In genomic region chr3:140711043-140711718, GRCh38 we compare ENCODE assay signal across 1 cellular context.
A peak's percentile ranks its signal among the peaks of the same experiment; 100 is the strongest.
TF ChIP-seq lines count a peak whose summit lies in the region.

No MANE protein-coding gene starts in this region.

TF ChIP-seq in HepG2, 621 proteins besides CTCF, POLR2A, EP300 and RAD21 (continued from another document and continues in another):
- no peak for TF ChIP-seq MLLT10 (CRISPR knock-in tag; IDR thresholded peaks at IDR 0.05)
- no peak for TF ChIP-seq ZNF3 (CRISPR knock-in tag; IDR thresholded peaks at IDR 0.05)
- no peak for TF ChIP-seq ZNF557 (CRISPR knock-in tag; IDR thresholded peaks at IDR 0.05)
- peak; percentile 87; the same call in 1 of the 2 replicates for TF ChIP-seq ZMYM4 (CRISPR knock-in tag; IDR thresholded peaks at IDR 0.05)
- TF ChIP-seq ELF1 (CRISPR knock-in tag; IDR thresholded peaks at IDR 0.05), result no peak
- TF ChIP-seq ZNF350 (CRISPR knock-in tag; IDR thresholded peaks at IDR 0.05; ENCODE audit: borderline replicate concordance, low read depth), result no peak
- no peak for TF ChIP-seq ZIK1 (CRISPR knock-in tag; IDR thresholded peaks at IDR 0.05; ENCODE audit: borderline replicate concordance, low read depth)
- TF ChIP-seq ZBTB33 (CRISPR knock-in tag; IDR thresholded peaks at IDR 0.05), result no peak
- no peak; the same call in 1 of the 2 replicates for TF ChIP-seq CBX5 (CRISPR knock-in tag; IDR thresholded peaks at IDR 0.05; ENCODE audit: borderline replicate concordance)
- no peak for TF ChIP-seq HBP1 (CRISPR knock-in tag; IDR thresholded peaks at IDR 0.05; ENCODE audit: low read depth)
- TF ChIP-seq ZNF746 (CRISPR knock-in tag; IDR thresholded peaks at IDR 0.05), result no peak
- no peak for TF ChIP-seq ZNF414 (CRISPR knock-in tag; IDR thresholded peaks at IDR 0.05)
- TF ChIP-seq FOXA1 (IDR thresholded peaks at IDR 0.05), result no peak
- peak; percentile 81 for TF ChIP-seq FOXA1 (CRISPR knock-in tag; IDR thresholded peaks at IDR 0.05)
- no peak for TF ChIP-seq REL (CRISPR knock-in tag; conservative IDR thresholded peaks at IDR 0.05)
- peak; percentile 86 for TF ChIP-seq ZNF503 (CRISPR knock-in tag; IDR thresholded peaks at IDR 0.05)
- TF ChIP-seq NFIC (IDR thresholded peaks at IDR 0.05; ENCODE audit: low read length), result peak; percentile 87
- TF ChIP-seq ZBTB7B (CRISPR knock-in tag; IDR thresholded peaks at IDR 0.05), result peak; percentile 51; the same call in 1 of the 2 replicates
- TF ChIP-seq PAXIP1 (CRISPR knock-in tag; conservative IDR thresholded peaks at IDR 0.05), result peak; percentile 87
- no peak for TF ChIP-seq ZNF510 (CRISPR knock-in tag; IDR thresholded peaks at IDR 0.05; ENCODE audit: low read depth)
- no peak for TF ChIP-seq CAMTA2 (CRISPR knock-in tag; IDR thresholded peaks at IDR 0.05; ENCODE audit: borderline replicate concordance)
- TF ChIP-seq ZFY (CRISPR knock-in tag; IDR thresholded peaks at IDR 0.05), result peak; percentile 44; the same call in 1 of the 2 replicates
- no peak for TF ChIP-seq HHEX (CRISPR knock-in tag; IDR thresholded peaks at IDR 0.05)
- peak; percentile 55; the same call in 1 of the 2 replicates for TF ChIP-seq DPF2 (CRISPR knock-in tag; IDR thresholded peaks at IDR 0.05; ENCODE audit: borderline replicate concordance, low read depth)
- no peak for TF ChIP-seq SNRNP70 (IDR thresholded peaks at IDR 0.05; ENCODE audit: low read depth, low read length)
- TF ChIP-seq SAP130 (CRISPR knock-in tag; IDR thresholded peaks at IDR 0.05; ENCODE audit: low read depth), result peak; percentile 39
- no peak for TF ChIP-seq ZZZ3 (CRISPR knock-in tag; IDR thresholded peaks at IDR 0.05; ENCODE audit: borderline replicate concordance)
- no peak for TF ChIP-seq ZFYVE20 (CRISPR knock-in tag; IDR thresholded peaks at IDR 0.05; ENCODE audit: borderline replicate concordance, low read depth)
- no peak for TF ChIP-seq NFE2 (CRISPR knock-in tag; IDR thresholded peaks at IDR 0.05)
- peak; percentile 38; the same call in 1 of the 2 replicates for TF ChIP-seq MTA1 (CRISPR knock-in tag; IDR thresholded peaks at IDR 0.05; ENCODE audit: borderline replicate concordance)
- TF ChIP-seq ZNF501 (CRISPR knock-in tag; IDR thresholded peaks at IDR 0.05), result no peak
- TF ChIP-seq ZFP1 (CRISPR knock-in tag; IDR thresholded peaks at IDR 0.05), result 0 out of 2 replicates have a peak, but pooled peaks have one; percentile 48
- TF ChIP-seq SNAPC2 (CRISPR knock-in tag; IDR thresholded peaks at IDR 0.05), result no peak
- no peak for TF ChIP-seq DNMT3B (CRISPR knock-in tag; conservative IDR thresholded peaks at IDR 0.05)
- no peak for TF ChIP-seq ZNF430 (CRISPR knock-in tag; IDR thresholded peaks at IDR 0.05)
- TF ChIP-seq CHD2 (IDR thresholded peaks at IDR 0.05; ENCODE audit: low read depth, low read length), result no peak
- TF ChIP-seq ZNF772 (CRISPR knock-in tag; IDR thresholded peaks at IDR 0.05), result peak; percentile 43; the same call in 1 of the 2 replicates
- TF ChIP-seq ZNF281 (CRISPR knock-in tag; IDR thresholded peaks at IDR 0.05; ENCODE audit: borderline replicate concordance), result peak; percentile 40; the same call in 1 of the 2 replicates
- TF ChIP-seq ZNF720 (CRISPR knock-in tag; IDR thresholded peaks at IDR 0.05), result no peak
- peak; percentile 49; the same call in 1 of the 2 replicates for TF ChIP-seq MAX (IDR thresholded peaks at IDR 0.05)
- no peak for TF ChIP-seq EZH2 (conservative IDR thresholded peaks at IDR 0.05; ENCODE audit: low read depth, low read length)
- TF ChIP-seq ZBTB25 (CRISPR knock-in tag; IDR thresholded peaks at IDR 0.05), result 0 out of 2 replicates have a peak, but pooled peaks have one; percentile 43
- no peak for TF ChIP-seq AFF4 (CRISPR knock-in tag; IDR thresholded peaks at IDR 0.05)
- TF ChIP-seq UBTF (CRISPR knock-in tag; IDR thresholded peaks at IDR 0.05), result no peak
